Comparison of ENCODE assay signal across 1 cellular context in the genomic region with DNA sequence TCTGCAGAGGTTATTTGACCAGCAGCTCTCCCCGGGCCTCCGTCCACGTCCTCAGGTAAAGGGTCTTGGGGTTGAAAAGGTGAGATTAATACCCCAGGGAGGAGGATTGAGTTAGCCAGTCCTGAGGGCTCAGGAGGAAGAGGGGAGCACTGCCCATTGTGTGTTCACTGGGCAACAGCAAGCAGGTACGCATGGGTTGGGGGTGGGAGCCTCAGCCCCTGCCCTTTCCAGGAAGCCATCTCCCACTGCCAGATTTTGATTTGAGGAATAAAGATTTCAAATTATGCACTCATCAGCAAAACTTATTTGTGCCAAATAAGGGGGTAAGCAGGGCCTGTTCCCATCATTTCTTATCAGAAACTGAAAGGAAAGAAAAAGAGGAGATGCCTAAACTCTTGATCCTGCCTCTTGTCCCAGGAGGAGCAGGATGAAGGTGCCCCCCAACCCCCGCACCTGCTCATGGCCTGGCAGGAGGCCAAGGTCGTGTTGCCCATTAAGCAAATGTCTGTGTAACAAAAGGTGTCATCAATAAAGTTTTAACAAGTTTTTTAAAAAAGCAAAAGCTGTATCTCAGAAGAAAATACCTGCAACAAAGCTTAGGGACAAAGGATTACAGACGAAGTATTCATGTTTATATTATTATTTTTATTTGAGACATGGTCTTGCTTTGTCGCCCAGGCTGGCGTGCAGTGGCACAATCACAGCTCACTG.
TF ChIP-seq lines count a peak whose summit lies in the region.

No MANE protein-coding gene starts in this region.

TF ChIP-seq in HepG2, 621 proteins besides CTCF, POLR2A, EP300 and RAD21 (continues in another document):
- TF ChIP-seq ZNF430 (CRISPR knock-in tag; IDR thresholded peaks at IDR 0.05) (peak; percentile 38; the same call in 1 of the 2 replicates), ZNF549 (CRISPR knock-in tag; IDR thresholded peaks at IDR 0.05) (no peak), MAFF (IDR thresholded peaks at IDR 0.05; ENCODE audit: low read depth, low read length) (peak; percentile 87), EEA1 (CRISPR knock-in tag; IDR thresholded peaks at IDR 0.05; ENCODE audit: borderline replicate concordance) (no peak), ZNF746 (CRISPR knock-in tag; IDR thresholded peaks at IDR 0.05) (0 out of 2 replicates have a peak, but pooled peaks have one; percentile 23), ETV6 (CRISPR knock-in tag; conservative IDR thresholded peaks at IDR 0.05) (no peak), MED8 (CRISPR knock-in tag; IDR thresholded peaks at IDR 0.05; ENCODE audit: insufficient replicate concordance) (no peak), MTF2 (CRISPR knock-in tag; IDR thresholded peaks at IDR 0.05; ENCODE audit: borderline replicate concordance) (no peak), RBM22 (optimal IDR thresholded peaks at IDR 0.05; ENCODE audit: low read length) (no peak), ZBTB7A (CRISPR knock-in tag; IDR thresholded peaks at IDR 0.05) (no peak), NR2C2 (CRISPR knock-in tag; IDR thresholded peaks at IDR 0.05; ENCODE audit: borderline replicate concordance) (no peak), ZSCAN22 (CRISPR knock-in tag; IDR thresholded peaks at IDR 0.05) (0 out of 2 replicates have a peak, but pooled peaks have one; percentile 1), ZNF263 (CRISPR knock-in tag; IDR thresholded peaks at IDR 0.05) (peak; percentile 67), MIER2 (CRISPR knock-in tag; IDR thresholded peaks at IDR 0.05) (no peak), ZNF207 (IDR thresholded peaks at IDR 0.05; ENCODE audit: borderline replicate concordance) (no peak), HNRNPK (IDR thresholded peaks at IDR 0.05; ENCODE audit: low read depth, low read length, poor library complexity, severe bottlenecking) (no peak), ZNF792 (CRISPR knock-in tag; IDR thresholded peaks at IDR 0.05) (no peak), ZFY (CRISPR knock-in tag; IDR thresholded peaks at IDR 0.05) (no peak), BORCS8-MEF2B (CRISPR knock-in tag; IDR thresholded peaks at IDR 0.05) (peak; percentile 49; the same call in 1 of the 2 replicates), CAMTA2 (CRISPR knock-in tag; IDR thresholded peaks at IDR 0.05; ENCODE audit: borderline replicate concordance) (no peak), NCOR1 (IDR thresholded peaks at IDR 0.05; ENCODE audit: borderline replicate concordance, low read length) (no peak), ZNF143 (CRISPR knock-in tag; IDR thresholded peaks at IDR 0.05) (no peak), DNMT3B (CRISPR knock-in tag; conservative IDR thresholded peaks at IDR 0.05) (no peak), AHR (CRISPR knock-in tag; IDR thresholded peaks at IDR 0.05) (no peak)
- TF ChIP-seq, protein P1, sequence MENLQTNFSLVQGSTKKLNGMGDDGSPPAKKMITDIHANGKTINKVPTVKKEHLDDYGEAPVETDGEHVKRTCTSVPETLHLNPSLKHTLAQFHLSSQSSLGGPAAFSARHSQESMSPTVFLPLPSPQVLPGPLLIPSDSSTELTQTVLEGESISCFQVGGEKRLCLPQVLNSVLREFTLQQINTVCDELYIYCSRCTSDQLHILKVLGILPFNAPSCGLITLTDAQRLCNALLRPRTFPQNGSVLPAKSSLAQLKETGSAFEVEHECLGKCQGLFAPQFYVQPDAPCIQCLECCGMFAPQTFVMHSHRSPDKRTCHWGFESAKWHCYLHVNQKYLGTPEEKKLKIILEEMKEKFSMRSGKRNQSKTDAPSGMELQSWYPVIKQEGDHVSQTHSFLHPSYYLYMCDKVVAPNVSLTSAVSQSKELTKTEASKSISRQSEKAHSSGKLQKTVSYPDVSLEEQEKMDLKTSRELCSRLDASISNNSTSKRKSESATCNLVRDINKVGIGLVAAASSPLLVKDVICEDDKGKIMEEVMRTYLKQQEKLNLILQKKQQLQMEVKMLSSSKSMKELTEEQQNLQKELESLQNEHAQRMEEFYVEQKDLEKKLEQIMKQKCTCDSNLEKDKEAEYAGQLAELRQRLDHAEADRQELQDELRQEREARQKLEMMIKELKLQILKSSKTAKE (CRISPR knock-in tag; IDR thresholded peaks at IDR 0.05; ENCODE audit: borderline replicate concordance): no peak
- TF ChIP-seq, protein P2, sequence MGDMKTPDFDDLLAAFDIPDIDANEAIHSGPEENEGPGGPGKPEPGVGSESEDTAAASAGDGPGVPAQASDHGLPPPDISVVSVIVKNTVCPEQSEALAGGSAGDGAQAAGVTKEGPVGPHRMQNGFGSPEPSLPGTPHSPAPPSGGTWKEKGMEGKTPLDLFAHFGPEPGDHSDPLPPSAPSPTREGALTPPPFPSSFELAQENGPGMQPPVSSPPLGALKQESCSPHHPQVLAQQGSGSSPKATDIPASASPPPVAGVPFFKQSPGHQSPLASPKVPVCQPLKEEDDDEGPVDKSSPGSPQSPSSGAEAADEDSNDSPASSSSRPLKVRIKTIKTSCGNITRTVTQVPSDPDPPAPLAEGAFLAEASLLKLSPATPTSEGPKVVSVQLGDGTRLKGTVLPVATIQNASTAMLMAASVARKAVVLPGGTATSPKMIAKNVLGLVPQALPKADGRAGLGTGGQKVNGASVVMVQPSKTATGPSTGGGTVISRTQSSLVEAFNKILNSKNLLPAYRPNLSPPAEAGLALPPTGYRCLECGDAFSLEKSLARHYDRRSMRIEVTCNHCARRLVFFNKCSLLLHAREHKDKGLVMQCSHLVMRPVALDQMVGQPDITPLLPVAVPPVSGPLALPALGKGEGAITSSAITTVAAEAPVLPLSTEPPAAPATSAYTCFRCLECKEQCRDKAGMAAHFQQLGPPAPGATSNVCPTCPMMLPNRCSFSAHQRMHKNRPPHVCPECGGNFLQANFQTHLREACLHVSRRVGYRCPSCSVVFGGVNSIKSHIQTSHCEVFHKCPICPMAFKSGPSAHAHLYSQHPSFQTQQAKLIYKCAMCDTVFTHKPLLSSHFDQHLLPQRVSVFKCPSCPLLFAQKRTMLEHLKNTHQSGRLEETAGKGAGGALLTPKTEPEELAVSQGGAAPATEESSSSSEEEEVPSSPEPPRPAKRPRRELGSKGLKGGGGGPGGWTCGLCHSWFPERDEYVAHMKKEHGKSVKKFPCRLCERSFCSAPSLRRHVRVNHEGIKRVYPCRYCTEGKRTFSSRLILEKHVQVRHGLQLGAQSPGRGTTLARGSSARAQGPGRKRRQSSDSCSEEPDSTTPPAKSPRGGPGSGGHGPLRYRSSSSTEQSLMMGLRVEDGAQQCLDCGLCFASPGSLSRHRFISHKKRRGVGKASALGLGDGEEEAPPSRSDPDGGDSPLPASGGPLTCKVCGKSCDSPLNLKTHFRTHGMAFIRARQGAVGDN (CRISPR knock-in tag; IDR thresholded peaks at IDR 0.05): peak; percentile 49
- TF ChIP-seq, protein P3, sequence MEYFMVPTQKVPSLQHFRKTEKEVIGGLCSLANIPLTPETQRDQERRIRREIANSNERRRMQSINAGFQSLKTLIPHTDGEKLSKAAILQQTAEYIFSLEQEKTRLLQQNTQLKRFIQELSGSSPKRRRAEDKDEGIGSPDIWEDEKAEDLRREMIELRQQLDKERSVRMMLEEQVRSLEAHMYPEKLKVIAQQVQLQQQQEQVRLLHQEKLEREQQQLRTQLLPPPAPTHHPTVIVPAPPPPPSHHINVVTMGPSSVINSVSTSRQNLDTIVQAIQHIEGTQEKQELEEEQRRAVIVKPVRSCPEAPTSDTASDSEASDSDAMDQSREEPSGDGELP (IDR thresholded peaks at IDR 0.05; ENCODE audit: borderline replicate concordance, low read depth): no peak
- TF ChIP-seq, protein P4, sequence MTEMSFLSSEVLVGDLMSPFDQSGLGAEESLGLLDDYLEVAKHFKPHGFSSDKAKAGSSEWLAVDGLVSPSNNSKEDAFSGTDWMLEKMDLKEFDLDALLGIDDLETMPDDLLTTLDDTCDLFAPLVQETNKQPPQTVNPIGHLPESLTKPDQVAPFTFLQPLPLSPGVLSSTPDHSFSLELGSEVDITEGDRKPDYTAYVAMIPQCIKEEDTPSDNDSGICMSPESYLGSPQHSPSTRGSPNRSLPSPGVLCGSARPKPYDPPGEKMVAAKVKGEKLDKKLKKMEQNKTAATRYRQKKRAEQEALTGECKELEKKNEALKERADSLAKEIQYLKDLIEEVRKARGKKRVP (CRISPR knock-in tag; IDR thresholded peaks at IDR 0.05): no peak
- TF ChIP-seq, protein P5, sequence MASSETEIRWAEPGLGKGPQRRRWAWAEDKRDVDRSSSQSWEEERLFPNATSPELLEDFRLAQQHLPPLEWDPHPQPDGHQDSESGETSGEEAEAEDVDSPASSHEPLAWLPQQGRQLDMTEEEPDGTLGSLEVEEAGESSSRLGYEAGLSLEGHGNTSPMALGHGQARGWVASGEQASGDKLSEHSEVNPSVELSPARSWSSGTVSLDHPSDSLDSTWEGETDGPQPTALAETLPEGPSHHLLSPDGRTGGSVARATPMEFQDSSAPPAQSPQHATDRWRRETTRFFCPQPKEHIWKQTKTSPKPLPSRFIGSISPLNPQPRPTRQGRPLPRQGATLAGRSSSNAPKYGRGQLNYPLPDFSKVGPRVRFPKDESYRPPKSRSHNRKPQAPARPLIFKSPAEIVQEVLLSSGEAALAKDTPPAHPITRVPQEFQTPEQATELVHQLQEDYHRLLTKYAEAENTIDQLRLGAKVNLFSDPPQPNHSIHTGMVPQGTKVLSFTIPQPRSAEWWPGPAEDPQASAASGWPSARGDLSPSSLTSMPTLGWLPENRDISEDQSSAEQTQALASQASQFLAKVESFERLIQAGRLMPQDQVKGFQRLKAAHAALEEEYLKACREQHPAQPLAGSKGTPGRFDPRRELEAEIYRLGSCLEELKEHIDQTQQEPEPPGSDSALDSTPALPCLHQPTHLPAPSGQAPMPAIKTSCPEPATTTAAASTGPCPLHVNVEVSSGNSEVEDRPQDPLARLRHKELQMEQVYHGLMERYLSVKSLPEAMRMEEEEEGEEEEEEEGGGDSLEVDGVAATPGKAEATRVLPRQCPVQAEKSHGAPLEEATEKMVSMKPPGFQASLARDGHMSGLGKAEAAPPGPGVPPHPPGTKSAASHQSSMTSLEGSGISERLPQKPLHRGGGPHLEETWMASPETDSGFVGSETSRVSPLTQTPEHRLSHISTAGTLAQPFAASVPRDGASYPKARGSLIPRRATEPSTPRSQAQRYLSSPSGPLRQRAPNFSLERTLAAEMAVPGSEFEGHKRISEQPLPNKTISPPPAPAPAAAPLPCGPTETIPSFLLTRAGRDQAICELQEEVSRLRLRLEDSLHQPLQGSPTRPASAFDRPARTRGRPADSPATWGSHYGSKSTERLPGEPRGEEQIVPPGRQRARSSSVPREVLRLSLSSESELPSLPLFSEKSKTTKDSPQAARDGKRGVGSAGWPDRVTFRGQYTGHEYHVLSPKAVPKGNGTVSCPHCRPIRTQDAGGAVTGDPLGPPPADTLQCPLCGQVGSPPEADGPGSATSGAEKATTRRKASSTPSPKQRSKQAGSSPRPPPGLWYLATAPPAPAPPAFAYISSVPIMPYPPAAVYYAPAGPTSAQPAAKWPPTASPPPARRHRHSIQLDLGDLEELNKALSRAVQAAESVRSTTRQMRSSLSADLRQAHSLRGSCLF (CRISPR knock-in tag; IDR thresholded peaks at IDR 0.05; ENCODE audit: borderline replicate concordance): no peak
- TF ChIP-seq, protein P6, sequence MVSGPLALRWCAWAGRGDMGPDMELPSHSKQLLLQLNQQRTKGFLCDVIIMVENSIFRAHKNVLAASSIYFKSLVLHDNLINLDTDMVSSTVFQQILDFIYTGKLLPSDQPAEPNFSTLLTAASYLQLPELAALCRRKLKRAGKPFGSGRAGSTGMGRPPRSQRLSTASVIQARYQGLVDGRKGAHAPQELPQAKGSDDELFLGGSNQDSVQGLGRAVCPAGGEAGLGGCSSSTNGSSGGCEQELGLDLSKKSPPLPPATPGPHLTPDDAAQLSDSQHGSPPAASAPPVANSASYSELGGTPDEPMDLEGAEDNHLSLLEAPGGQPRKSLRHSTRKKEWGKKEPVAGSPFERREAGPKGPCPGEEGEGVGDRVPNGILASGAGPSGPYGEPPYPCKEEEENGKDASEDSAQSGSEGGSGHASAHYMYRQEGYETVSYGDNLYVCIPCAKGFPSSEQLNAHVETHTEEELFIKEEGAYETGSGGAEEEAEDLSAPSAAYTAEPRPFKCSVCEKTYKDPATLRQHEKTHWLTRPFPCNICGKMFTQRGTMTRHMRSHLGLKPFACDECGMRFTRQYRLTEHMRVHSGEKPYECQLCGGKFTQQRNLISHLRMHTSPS (CRISPR knock-in tag; IDR thresholded peaks at IDR 0.05; ENCODE audit: low read depth): 0 out of 2 replicates have a peak, but pooled peaks have one; percentile 10
- TF ChIP-seq, protein P7, sequence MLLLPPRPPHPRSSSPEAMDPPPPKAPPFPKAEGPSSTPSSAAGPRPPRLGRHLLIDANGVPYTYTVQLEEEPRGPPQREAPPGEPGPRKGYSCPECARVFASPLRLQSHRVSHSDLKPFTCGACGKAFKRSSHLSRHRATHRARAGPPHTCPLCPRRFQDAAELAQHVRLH (CRISPR knock-in tag; IDR thresholded peaks at IDR 0.05; ENCODE audit: borderline replicate concordance, low read depth): no peak
